In the genomic region with DNA sequence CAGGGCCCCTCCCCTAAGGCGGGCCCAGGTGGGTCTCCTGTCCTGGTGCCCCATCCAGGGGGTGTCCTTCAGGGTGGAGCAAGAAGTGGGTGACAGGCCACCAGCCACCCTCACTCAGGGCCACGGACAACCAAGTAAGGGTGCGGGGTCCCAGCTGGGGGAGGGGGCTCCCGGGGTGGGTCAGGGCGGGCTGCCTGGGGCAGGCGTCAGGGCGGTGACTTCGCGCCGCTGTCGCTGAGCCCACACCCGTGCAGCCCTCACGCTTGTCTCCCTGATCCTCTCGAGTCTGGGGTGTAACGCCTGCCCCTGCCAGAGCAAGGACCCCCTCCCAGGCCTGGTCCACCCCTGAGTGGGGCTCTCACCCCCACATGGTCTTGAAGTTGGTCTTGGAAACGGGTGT, we compare ENCODE assay signal across 5 cellular contexts. TPM values are rescaled to one million over a fixed set of nuclear protein-coding genes. Genes with fewer than 3 reads are reported as not detected.
"Had no signal": no experiment of that assay in that cellular context is flagged by ENCODE, and none has a peak within 500 bp of the region (broad histone marks: within the 10 kb centered on the region; RNA-seq: fewer than 3 reads in every experiment).

No MANE protein-coding gene starts in this region.

- H3K4me3 ChIP-seq: GM23248, HAP-1, K562 had no signal

- H3K9me3 ChIP-seq: HAP-1 had no signal

- H2AFZ ChIP-seq: GM23248 had no signal

- H3K9ac ChIP-seq: GM23248 had no signal

- H3K36me3 ChIP-seq: HAP-1 had no signal

- H3K27ac ChIP-seq: GM23248 had no signal

- DNase-seq: GOT3, IMR-90 had no signal

- H3K4me1 ChIP-seq: HAP-1 had no signal

RNA-seq across cellular contexts. Expression of a gene that starts 22.2 kb away (rescaled TPM):
- total RNA-seq: GM23248 had no signal
